ENCODE assay signal across 12 cellular contexts in genomic region chr7:26949319-26949718, GRCh38.
"Had no signal": no experiment of that assay in that cellular context is flagged by ENCODE, and none has a peak within 500 bp of the region (broad histone marks: within the 10 kb centered on the region; RNA-seq: fewer than 3 reads in every experiment).

No MANE protein-coding gene starts in this region.

- H3K4me1 Mint-ChIP-seq: activated naive CD8-positive, alpha-beta T cell treated with anti-CD3 and anti-CD28 coated beads, Interleukin-2, amount 50 U/mL, for 24 hours had no signal

- ATAC-seq: activated naive CD8-positive, alpha-beta T cell treated with anti-CD3 and anti-CD28 coated beads, Interleukin-2, amount 50 U/mL, for 24 hours; left ventricle myocardium superior had no signal

- H3K4me3 Mint-ChIP-seq: activated naive CD4-positive, alpha-beta T cell treated with anti-CD3 and anti-CD28 coated beads for 36 hours; activated naive CD8-positive, alpha-beta T cell treated with anti-CD3 and anti-CD28 coated beads, Interleukin-2, amount 50 U/mL, for 24 hours; nephron progenitor cell had no signal

- H3K27ac Mint-ChIP-seq: activated naive CD4-positive, alpha-beta T cell treated with anti-CD3 and anti-CD28 coated beads for 36 hours; activated naive CD8-positive, alpha-beta T cell treated with anti-CD3 and anti-CD28 coated beads, Interleukin-2, amount 50 U/mL, for 24 hours; nephron progenitor cell had no signal

- H3K9me3 Mint-ChIP-seq: activated naive CD4-positive, alpha-beta T cell treated with anti-CD3 and anti-CD28 coated beads for 36 hours; activated naive CD8-positive, alpha-beta T cell treated with anti-CD3 and anti-CD28 coated beads, Interleukin-2, amount 50 U/mL, for 24 hours; nephron progenitor cell had no signal

- DNase-seq: activated CD4-positive, alpha-beta T cell treated with anti-CD3 and anti-CD28 coated beads, Interleukin-2, amount 50 U/mL, for 4 hours; activated CD4-positive, CD25-positive, alpha-beta regulatory T cell treated with anti-CD3 and anti-CD28 coated beads, Interleukin-2, amount 50 U/mL, for 72 hours; activated naive CD4-positive, alpha-beta T cell treated with anti-CD3 and anti-CD28 coated beads for 36 hours; activated naive CD8-positive, alpha-beta T cell treated with anti-CD3 and anti-CD28 coated beads, Interleukin-2, amount 50 U/mL, for 24 hours; activated T-cell treated with anti-CD3 and anti-CD28 coated beads for 4 hours; aorta; dermis blood vessel endothelial cell; kidney; left ventricle myocardium superior; nephron progenitor cell; stimulated activated CD4-positive, alpha-beta T cell treated with anti-CD3 and anti-CD28 coated beads, Interleukin-12 subunit alpha, Interleukin-12 subunit beta, amount 100 ng/mL, for 4 hours; stimulated activated CD4-positive, alpha-beta T cell treated with anti-CD3 and anti-CD28 coated beads, Interleukin-2, amount 100 ng/mL, for 24 hours had no signal
